In genomic region chr5:63089147-63089546, GRCh38 we compare ENCODE assay signal across 20 cellular contexts.
"Had no signal": no experiment of that assay in that cellular context is flagged by ENCODE, and none has a peak within 500 bp of the region (broad histone marks: within the 10 kb centered on the region; RNA-seq: fewer than 3 reads in every experiment).

No MANE protein-coding gene starts in this region.

- H3K4me3 ChIP-seq: ascending aorta, cardiac muscle cell, SJCRH30, SK-N-MC had no signal

- ATAC-seq: activated CD8-positive, alpha-beta T cell treated with anti-CD3 and anti-CD28 coated beads for 36 hours had no signal

- H3K36me3 ChIP-seq: ascending aorta, cardiac muscle cell, SJCRH30 had no signal

- H3K27ac ChIP-seq: ascending aorta, cardiac muscle cell, SJCRH30, SK-N-MC had no signal

- H3K27me3 ChIP-seq: ascending aorta, cardiac muscle cell, SJCRH30 had no signal

- H3K9me3 ChIP-seq: ascending aorta, SJCRH30 had no signal

- DNase-seq: activated CD4-positive, alpha-beta T cell treated with anti-CD3 and anti-CD28 coated beads, Interleukin-2, amount 10 ng/mL, durations not matched to agents 24 days and 14 days; activated CD4-positive, alpha-beta T cell treated with anti-CD3 and anti-CD28 coated beads, Interleukin-2, amount 50 U/mL, for 4 hours; activated CD8-positive, alpha-beta T cell treated with anti-CD3 and anti-CD28 coated beads for 36 hours; activated gamma-delta T cell; activated naive CD4-positive, alpha-beta T cell treated with Interleukin-2 at 50 U/mL for 16 hours; activated naive CD8-positive, alpha-beta T cell treated with anti-CD3 and anti-CD28 coated beads, Interleukin-2, amount 10 ng/mL, durations not matched to agents 7 days and 5 days; activated T-cell treated with anti-CD3 and anti-CD28 coated beads, Interleukin-2, amount 50 U/mL, for 1 hour; amygdala; NCI-H1105 treated with DMSO at 0.1 percent for 48 hours; NCI-H1436; NCI-H1694; NCI-H1930; NCI-H2081 treated with DMSO at 0.1 percent for 48 hours; NCI-H345; NCI-H524 treated with DMSO at 0.1 percent for 48 hours; SHP77; SJCRH30 had no signal

- H3K4me1 ChIP-seq: ascending aorta, SJCRH30 had no signal
